Comparison of ENCODE assay signal across 18 cellular contexts in the genomic region with DNA sequence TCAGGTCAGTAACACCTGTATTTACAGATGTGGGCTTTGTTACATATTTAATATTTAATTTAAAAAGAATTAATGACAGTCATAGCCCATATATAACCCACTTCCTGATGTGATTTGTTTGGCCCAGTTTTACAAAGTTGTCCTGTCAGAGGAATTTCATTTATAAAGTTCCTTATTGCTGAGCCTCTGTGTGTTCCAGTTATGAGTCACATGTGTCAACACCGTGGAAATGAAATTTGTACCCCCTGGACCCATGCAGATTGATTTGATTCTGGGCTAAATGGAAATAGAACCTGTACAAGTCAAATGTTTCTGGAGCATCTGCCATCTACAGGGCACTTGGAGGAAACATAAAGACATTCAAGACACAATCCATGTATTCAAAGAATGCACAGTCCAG.
"Had no signal": no experiment of that assay in that cellular context is flagged by ENCODE, and none has a peak within 500 bp of the region (broad histone marks: within the 10 kb centered on the region; RNA-seq: fewer than 3 reads in every experiment).

No MANE protein-coding gene starts in this region.

- H3K9me3 ChIP-seq: esophagus squamous epithelium, lower lobe of right lung, thoracic aorta, upper lobe of right lung had no signal

- DNase-seq: activated CD4-positive, alpha-beta T cell treated with anti-CD3 and anti-CD28 coated beads for 1 hour; activated CD8-positive, alpha-beta memory T cell treated with anti-CD3 and anti-CD28 coated beads for 24 hours; activated CD8-positive, alpha-beta memory T cell treated with anti-CD3 and anti-CD28 coated beads, Interleukin-2, amount 50 U/mL, for 48 hours; activated effector memory CD4-positive, alpha-beta T cell treated with anti-CD3 and anti-CD28 coated beads, Interleukin-2, amount 50 U/mL, for 16 hours; activated T-cell treated with anti-CD3 and anti-CD28 coated beads, Interleukin-2, amount 50 U/mL, for 48 hours; cerebellar nuclear complex; effector CD8-positive, alpha-beta T cell; esophagus squamous epithelium; left cardiac atrium; lower lobe of right lung; nephron progenitor cell; occipital lobe; posterior cingulate gyrus; stimulated activated naive B cell treated with anti-CD40 and anti-IgM and Interleukin-4, amounts not matched to agents 10 μg/mL and 1 μg/mL and 100 μg/mL, for 72 hours; T-helper 2 cell; upper lobe of right lung; WERI-Rb-1 had no signal

- H3K27ac ChIP-seq: esophagus squamous epithelium, lower lobe of right lung, thoracic aorta, upper lobe of right lung, WERI-Rb-1 had no signal

- ATAC-seq: left cardiac atrium; lower lobe of right lung; stimulated activated naive B cell treated with anti-CD40 and anti-IgM and Interleukin-4, amounts not matched to agents 10 μg/mL and 1 μg/mL and 100 μg/mL, for 72 hours; upper lobe of right lung had no signal

- H3K4me3 ChIP-seq: esophagus squamous epithelium, lower lobe of right lung, thoracic aorta, upper lobe of right lung had no signal

- H3K27me3 ChIP-seq: upper lobe of right lung had no signal

- H3K36me3 ChIP-seq: esophagus squamous epithelium, lower lobe of right lung, thoracic aorta, upper lobe of right lung, WERI-Rb-1 had no signal

- H3K4me1 ChIP-seq: esophagus squamous epithelium, lower lobe of right lung, upper lobe of right lung had no signal
